Comparison of ENCODE assay signal across 18 cellular contexts in the genomic region with DNA sequence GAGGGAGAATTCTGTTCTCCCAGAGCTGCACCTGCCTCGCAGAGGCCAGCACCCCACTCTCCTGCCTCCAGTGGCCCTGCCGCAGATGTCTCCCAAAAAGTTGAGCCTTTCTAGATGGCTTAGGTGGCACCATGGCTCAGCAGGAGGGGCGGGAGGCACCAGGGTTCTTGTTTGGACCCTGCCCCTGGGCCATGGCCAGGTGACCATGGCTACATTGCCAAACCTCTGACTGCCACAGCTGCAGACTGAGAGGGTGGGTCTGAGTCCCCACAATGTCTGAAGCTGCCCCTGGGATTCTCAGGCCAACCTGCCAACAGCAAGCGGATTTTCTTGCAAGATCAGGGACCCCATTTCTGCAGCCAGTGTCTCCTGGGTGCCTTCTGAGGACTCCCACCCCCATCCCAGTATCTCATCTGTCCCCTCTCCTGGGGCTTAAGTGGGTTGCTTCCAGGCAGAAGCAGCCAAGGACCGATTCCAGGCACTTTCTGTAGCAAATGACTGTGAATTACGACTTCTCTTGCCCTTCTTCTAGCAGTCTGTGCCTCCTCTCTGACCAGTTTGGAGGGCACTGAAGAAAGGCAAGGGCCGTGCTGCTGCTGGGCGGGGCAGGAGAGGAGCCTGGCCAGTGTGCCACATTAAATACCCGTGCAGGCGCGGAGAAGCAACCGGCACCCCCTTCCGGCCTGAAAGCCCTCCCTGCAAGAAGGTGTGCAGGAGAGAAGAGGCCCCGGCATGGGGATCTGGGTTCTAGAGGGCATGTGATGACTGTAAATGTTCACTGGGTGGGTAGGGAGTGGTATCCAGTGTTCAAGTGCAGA. TPM values are rescaled to one million over a fixed set of nuclear protein-coding genes. Genes with fewer than 3 reads are reported as not detected.
DNase-seq lines count a peak whose midpoint lies in the region; ATAC-seq and TF ChIP-seq lines count a peak whose summit lies in the region.
"Had no signal": no experiment of that assay in that cellular context is flagged by ENCODE, and none has a peak within 500 bp of the region (broad histone marks: within the 10 kb centered on the region; RNA-seq: fewer than 3 reads in every experiment).

No MANE protein-coding gene starts in this region.

- WGBS in liver = 48% methylated on average over 14 of the region's 14 CpGs

- H3K27ac ChIP-seq in left ventricle myocardium inferior (replicated peaks) = peak overlapping the region; percentile 54
- peak overlapping the region; percentile 79 to 83 for H3K27ac ChIP-seq in liver (ENCODE audit: low read depth in 1 of 2, low read length in 2 of 2)

- intact Hi-C loops in left ventricle myocardium inferior (cut with micrococcal nuclease) (no loop called here), Right ventricle myocardium superior (cut with DNase I) (no loop called here)

- H3K36me3 ChIP-seq in left ventricle myocardium inferior (peaks cover 52% of the 10 kb centered on the region), liver (ENCODE audit: control insufficient read depth in 4 of 4, insufficient read depth in 3 of 4, low read depth in 1 of 4, low read length in 3 of 4) (peaks cover 6 to 25% (median 19%) of the 10 kb centered on the region in 4 donors)
- H3K36me3 ChIP-seq: uterus had no signal

- H3K4me1 ChIP-seq in left ventricle myocardium inferior = peaks cover 18% of the 10 kb centered on the region
- H3K4me1 ChIP-seq in liver (ENCODE audit: control insufficient read depth in 4 of 4, insufficient read depth in 4 of 4, low read length in 3 of 4) = peaks cover 22 to 56% (median 40%) of the 10 kb centered on the region in 4 donors
- H3K4me1 ChIP-seq: uterus had no signal

- H3K27me3 ChIP-seq in left ventricle myocardium inferior (ENCODE audit: low read depth) = no peaks in the 10 kb centered on the region
- H3K27me3 ChIP-seq in liver (ENCODE audit: control insufficient read depth in 4 of 4, insufficient read depth in 4 of 4, low read length in 3 of 4) = no peaks in the 10 kb centered on the region
- H3K27me3 ChIP-seq: uterus had no signal

- no peak for TF ChIP-seq CTCF in left ventricle myocardium inferior (IDR thresholded peaks at IDR 0.05; ENCODE audit: borderline replicate concordance)
- no peak for TF ChIP-seq CTCF in liver (IDR thresholded peaks at IDR 0.05; ENCODE audit: low read depth, low read length, missing input control)

- DNase-seq in left ventricle myocardium inferior (no peak), Right ventricle myocardium superior (no peak)
- DNase-seq in activated T-cell treated with anti-CD3 and anti-CD28 coated beads, Interleukin-2, amount 50 U/mL, for 1 hour = no peak
- DNase-seq: ACHN; activated CD4-positive, alpha-beta T cell treated with anti-CD3 and anti-CD28 coated beads, Interleukin-2, amount 50 U/mL, for 4 hours; activated naive CD4-positive, alpha-beta T cell treated with anti-CD3 and anti-CD28 coated beads for 36 hours; anterior cingulate cortex; cerebellar nuclear complex; DMS 273 treated with DMSO at 0.1 percent for 48 hours; effector memory CD4-positive, alpha-beta T cell; NCI-H146; NCI-H69; OCI-M1; stimulated activated CD4-positive, alpha-beta T cell treated with anti-CD3 and anti-CD28 coated beads, Interleukin-4, amount 100 ng/mL, for 4 hours; uterus had no signal

- TF ChIP-seq RAD21 in liver (IDR thresholded peaks at IDR 0.05) = no peak

- peak overlapping the region in 1 of 2 donors; percentile 43 for H3K9ac ChIP-seq in liver (ENCODE audit: low read depth in 1 of 2, low read length in 2 of 2)

- H3K4me3 ChIP-seq in left ventricle myocardium inferior = no peak overlapping the region
- H3K4me3 ChIP-seq in liver (ENCODE audit: low read depth in 1 of 3, low read length in 3 of 3) = no peak overlapping the region
- H3K4me3 ChIP-seq: uterus had no signal

- no peak for ATAC-seq in Right ventricle myocardium superior (ENCODE audit: poor library complexity)
- no peak for ATAC-seq in HG02759 (IDR thresholded peaks at IDR 0.05; ENCODE audit: unreplicated experiment)
- ATAC-seq in GM18519 (IDR thresholded peaks at IDR 0.05; ENCODE audit: low FRiP score, unreplicated experiment) = no peak

- H3K9me3 ChIP-seq in left ventricle myocardium inferior (replicated peaks) (no peaks in the 10 kb centered on the region), liver (ENCODE audit: control insufficient read depth in 4 of 4, low read length in 3 of 4) (no peaks in the 10 kb centered on the region)
- H3K9me3 ChIP-seq: uterus had no signal

TF ChIP-seq in liver, 16 proteins besides CTCF, POLR2A, EP300 and RAD21:
- no peak for TF ChIP-seq GABPA (IDR thresholded peaks at IDR 0.05 in 1 of 2, conservative IDR thresholded peaks at IDR 0.05 in 1 of 2)
- peak; percentile 23 for TF ChIP-seq SP1 (IDR thresholded peaks at IDR 0.05)
- TF ChIP-seq, protein P1, sequence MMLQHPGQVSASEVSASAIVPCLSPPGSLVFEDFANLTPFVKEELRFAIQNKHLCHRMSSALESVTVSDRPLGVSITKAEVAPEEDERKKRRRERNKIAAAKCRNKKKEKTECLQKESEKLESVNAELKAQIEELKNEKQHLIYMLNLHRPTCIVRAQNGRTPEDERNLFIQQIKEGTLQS (IDR thresholded peaks at IDR 0.05) = no peak
- TF ChIP-seq JUND (IDR thresholded peaks at IDR 0.05) = no peak
- peak; percentile 18 for TF ChIP-seq HNF4G (IDR thresholded peaks at IDR 0.05)
- TF ChIP-seq FOXA1 (IDR thresholded peaks at IDR 0.05) = no peak
- no peak for TF ChIP-seq YY1 (IDR thresholded peaks at IDR 0.05)
- no peak for TF ChIP-seq FOXA2 (IDR thresholded peaks at IDR 0.05)
- TF ChIP-seq EGR1 (IDR thresholded peaks at IDR 0.05; ENCODE audit: low read depth in 2 of 2) = peak in 1 of 2 donors; percentile 20
- no peak for TF ChIP-seq TAF1 (conservative IDR thresholded peaks at IDR 0.05)
- TF ChIP-seq HNF4A (conservative IDR thresholded peaks at IDR 0.05) = peak; percentile 74 to 77
- no peak for TF ChIP-seq NR2F2 (IDR thresholded peaks at IDR 0.05)
- TF ChIP-seq, protein P2, sequence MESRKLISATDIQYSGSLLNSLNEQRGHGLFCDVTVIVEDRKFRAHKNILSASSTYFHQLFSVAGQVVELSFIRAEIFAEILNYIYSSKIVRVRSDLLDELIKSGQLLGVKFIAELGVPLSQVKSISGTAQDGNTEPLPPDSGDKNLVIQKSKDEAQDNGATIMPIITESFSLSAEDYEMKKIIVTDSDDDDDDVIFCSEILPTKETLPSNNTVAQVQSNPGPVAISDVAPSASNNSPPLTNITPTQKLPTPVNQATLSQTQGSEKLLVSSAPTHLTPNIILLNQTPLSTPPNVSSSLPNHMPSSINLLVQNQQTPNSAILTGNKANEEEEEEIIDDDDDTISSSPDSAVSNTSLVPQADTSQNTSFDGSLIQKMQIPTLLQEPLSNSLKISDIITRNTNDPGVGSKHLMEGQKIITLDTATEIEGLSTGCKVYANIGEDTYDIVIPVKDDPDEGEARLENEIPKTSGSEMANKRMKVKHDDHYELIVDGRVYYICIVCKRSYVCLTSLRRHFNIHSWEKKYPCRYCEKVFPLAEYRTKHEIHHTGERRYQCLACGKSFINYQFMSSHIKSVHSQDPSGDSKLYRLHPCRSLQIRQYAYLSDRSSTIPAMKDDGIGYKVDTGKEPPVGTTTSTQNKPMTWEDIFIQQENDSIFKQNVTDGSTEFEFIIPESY (IDR thresholded peaks at IDR 0.05) = no peak
- TF ChIP-seq, protein P3, sequence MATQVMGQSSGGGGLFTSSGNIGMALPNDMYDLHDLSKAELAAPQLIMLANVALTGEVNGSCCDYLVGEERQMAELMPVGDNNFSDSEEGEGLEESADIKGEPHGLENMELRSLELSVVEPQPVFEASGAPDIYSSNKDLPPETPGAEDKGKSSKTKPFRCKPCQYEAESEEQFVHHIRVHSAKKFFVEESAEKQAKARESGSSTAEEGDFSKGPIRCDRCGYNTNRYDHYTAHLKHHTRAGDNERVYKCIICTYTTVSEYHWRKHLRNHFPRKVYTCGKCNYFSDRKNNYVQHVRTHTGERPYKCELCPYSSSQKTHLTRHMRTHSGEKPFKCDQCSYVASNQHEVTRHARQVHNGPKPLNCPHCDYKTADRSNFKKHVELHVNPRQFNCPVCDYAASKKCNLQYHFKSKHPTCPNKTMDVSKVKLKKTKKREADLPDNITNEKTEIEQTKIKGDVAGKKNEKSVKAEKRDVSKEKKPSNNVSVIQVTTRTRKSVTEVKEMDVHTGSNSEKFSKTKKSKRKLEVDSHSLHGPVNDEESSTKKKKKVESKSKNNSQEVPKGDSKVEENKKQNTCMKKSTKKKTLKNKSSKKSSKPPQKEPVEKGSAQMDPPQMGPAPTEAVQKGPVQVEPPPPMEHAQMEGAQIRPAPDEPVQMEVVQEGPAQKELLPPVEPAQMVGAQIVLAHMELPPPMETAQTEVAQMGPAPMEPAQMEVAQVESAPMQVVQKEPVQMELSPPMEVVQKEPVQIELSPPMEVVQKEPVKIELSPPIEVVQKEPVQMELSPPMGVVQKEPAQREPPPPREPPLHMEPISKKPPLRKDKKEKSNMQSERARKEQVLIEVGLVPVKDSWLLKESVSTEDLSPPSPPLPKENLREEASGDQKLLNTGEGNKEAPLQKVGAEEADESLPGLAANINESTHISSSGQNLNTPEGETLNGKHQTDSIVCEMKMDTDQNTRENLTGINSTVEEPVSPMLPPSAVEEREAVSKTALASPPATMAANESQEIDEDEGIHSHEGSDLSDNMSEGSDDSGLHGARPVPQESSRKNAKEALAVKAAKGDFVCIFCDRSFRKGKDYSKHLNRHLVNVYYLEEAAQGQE (IDR thresholded peaks at IDR 0.05) = no peak
- TF ChIP-seq RXRA (IDR thresholded peaks at IDR 0.05) = no peak
- TF ChIP-seq, protein P4, sequence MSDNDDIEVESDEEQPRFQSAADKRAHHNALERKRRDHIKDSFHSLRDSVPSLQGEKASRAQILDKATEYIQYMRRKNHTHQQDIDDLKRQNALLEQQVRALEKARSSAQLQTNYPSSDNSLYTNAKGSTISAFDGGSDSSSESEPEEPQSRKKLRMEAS (IDR thresholded peaks at IDR 0.05) = no peak
TF ChIP-seq in liver: peak in this region for 4.

RNA-seq across cellular contexts. Expression of a gene that starts 22.5 kb away (rescaled TPM):
- total RNA-seq in left ventricle myocardium inferior (3.0 TPM), Right ventricle myocardium superior (2.6 TPM), liver (10 to 100 TPM in 1 of 2 donors, 1 to 10 TPM in 1; 5.5 to 10.6 TPM)
- 10 to 100 TPM; 10.7 to 13.0 TPM for polyA plus RNA-seq in liver

RNA-seq across cellular contexts. Expression of a gene that starts 45.9 kb away (rescaled TPM):
- total RNA-seq in left ventricle myocardium inferior (430 TPM), Right ventricle myocardium superior (358 TPM), liver (100 to 1,000 TPM; 136 to 154 TPM)
- polyA plus RNA-seq in liver = 100 to 1,000 TPM; 181 to 456 TPM

RNA-seq across cellular contexts. Expression of a gene that starts 47.0 kb away (rescaled TPM):
- total RNA-seq in left ventricle myocardium inferior (10.8 TPM), Right ventricle myocardium superior (9.7 TPM), liver (10 to 100 TPM; 13.0 to 18.5 TPM)
- 10 to 100 TPM in 1 of 2 donors, 1 to 10 TPM in 1; 7.4 to 10.9 TPM for polyA plus RNA-seq in liver

RNA-seq across cellular contexts. Expression of a gene that starts 49.0 kb away (rescaled TPM):
- total RNA-seq in left ventricle myocardium inferior = 55.3 TPM
- 54.9 TPM for total RNA-seq in Right ventricle myocardium superior
- 10 to 100 TPM; 14.9 to 23.9 TPM for total RNA-seq in liver
- 10 to 100 TPM; 26.5 to 38.6 TPM for polyA plus RNA-seq in liver
